1 cellular context compared by ENCODE assay signal in genomic region chr16:46973457-46974324, GRCh38.
TF ChIP-seq lines count a peak whose summit lies in the region.

TSS of gene DNAJA2 (minus strand) at chr16:46973674. CDS start at chr16:46973572, 102 bp downstream.

TF ChIP-seq in HEK293, 187 proteins besides CTCF, POLR2A, EP300 and RAD21 (continued from another document and continues in another):
- peak; percentile 44 for TF ChIP-seq PRDM10 (tag by site-specific recombination; IDR thresholded peaks at IDR 0.05)
- TF ChIP-seq KLF8 (tag by site-specific recombination; IDR thresholded peaks at IDR 0.05): no peak
- TF ChIP-seq ZNF391 (tag by site-specific recombination; IDR thresholded peaks at IDR 0.05; ENCODE audit: borderline replicate concordance, low read depth): peak; percentile 32; the same call in 1 of the 2 replicates
- TF ChIP-seq TRIM28 (IDR thresholded peaks at IDR 0.05; ENCODE audit: borderline replicate concordance, low read length): no peak
- TF ChIP-seq HIC1 (tag by site-specific recombination; IDR thresholded peaks at IDR 0.05): no peak
- TF ChIP-seq RBAK (tag by site-specific recombination; IDR thresholded peaks at IDR 0.05): no peak
- TF ChIP-seq ZNF629 (tag by site-specific recombination; IDR thresholded peaks at IDR 0.05): peak; percentile 69
- no peak for TF ChIP-seq ZNF157 (tag by site-specific recombination; IDR thresholded peaks at IDR 0.05)
- TF ChIP-seq KLF1 (tag by site-specific recombination; IDR thresholded peaks at IDR 0.05): peak; percentile 16; the same call in 1 of the 2 replicates
- TF ChIP-seq ZNF518A (tag by site-specific recombination; conservative IDR thresholded peaks at IDR 0.05; ENCODE audit: low read depth): peak; percentile 38; the same call in 1 of the 2 replicates
- TF ChIP-seq ZSCAN5A (tag by site-specific recombination; IDR thresholded peaks at IDR 0.05): no peak
- TF ChIP-seq, protein P1, sequence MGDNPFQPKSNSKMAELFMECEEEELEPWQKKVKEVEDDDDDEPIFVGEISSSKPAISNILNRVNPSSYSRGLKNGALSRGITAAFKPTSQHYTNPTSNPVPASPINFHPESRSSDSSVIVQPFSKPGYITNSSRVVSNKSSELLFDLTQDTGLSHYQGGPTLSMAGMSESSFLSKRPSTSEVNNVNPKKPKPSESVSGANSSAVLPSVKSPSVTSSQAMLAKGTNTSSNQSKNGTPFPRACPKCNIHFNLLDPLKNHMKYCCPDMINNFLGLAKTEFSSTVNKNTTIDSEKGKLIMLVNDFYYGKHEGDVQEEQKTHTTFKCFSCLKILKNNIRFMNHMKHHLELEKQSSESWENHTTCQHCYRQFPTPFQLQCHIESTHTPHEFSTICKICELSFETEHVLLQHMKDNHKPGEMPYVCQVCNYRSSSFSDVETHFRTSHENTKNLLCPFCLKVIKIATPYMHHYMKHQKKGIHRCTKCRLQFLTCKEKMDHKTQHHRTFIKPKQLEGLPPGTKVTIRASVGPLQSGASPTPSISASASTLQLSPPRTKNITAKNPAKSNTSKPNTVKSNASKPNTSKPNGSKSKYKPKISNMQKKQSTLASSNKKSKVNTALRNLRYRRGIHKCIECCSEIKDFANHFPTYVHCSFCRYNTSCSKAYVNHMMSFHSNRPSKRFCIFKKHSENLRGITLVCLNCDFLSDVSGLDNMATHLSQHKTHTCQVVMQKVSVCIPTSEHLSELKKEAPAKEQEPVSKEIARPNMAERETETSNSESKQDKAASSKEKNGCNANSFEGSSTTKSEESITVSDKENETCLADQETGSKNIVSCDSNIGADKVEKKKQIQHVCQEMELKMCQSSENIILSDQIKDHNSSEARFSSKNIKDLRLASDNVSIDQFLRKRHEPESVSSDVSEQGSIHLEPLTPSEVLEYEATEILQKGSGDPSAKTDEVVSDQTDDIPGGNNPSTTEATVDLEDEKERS (tag by site-specific recombination; IDR thresholded peaks at IDR 0.05): no peak
- TF ChIP-seq ZNF692 (tag by site-specific recombination; IDR thresholded peaks at IDR 0.05): peak; percentile 97
- no peak for TF ChIP-seq ZNF585B (tag by site-specific recombination; IDR thresholded peaks at IDR 0.05)
- TF ChIP-seq SCRT2 (tag by site-specific recombination; IDR thresholded peaks at IDR 0.05): no peak
- peak; percentile 29; the same call in 1 of the 2 replicates for TF ChIP-seq YY1 (tag by site-specific recombination; IDR thresholded peaks at IDR 0.05)
- peak; percentile 41; the same call in 1 of the 2 replicates for TF ChIP-seq ZSCAN30 (tag by site-specific recombination; IDR thresholded peaks at IDR 0.05)
- TF ChIP-seq ZNF202 (tag by site-specific recombination; IDR thresholded peaks at IDR 0.05; ENCODE audit: borderline replicate concordance): no peak
- TF ChIP-seq ZNF423 (tag by site-specific recombination; IDR thresholded peaks at IDR 0.05): no peak
- TF ChIP-seq ZNF48 (tag by site-specific recombination; IDR thresholded peaks at IDR 0.05): no peak
- TF ChIP-seq PBX3 (CRISPR knock-in tag; IDR thresholded peaks at IDR 0.05): peak; percentile 73
- peak; percentile 77 for TF ChIP-seq SP3 (tag by site-specific recombination; IDR thresholded peaks at IDR 0.05)
- TF ChIP-seq ZNF394 (tag by site-specific recombination; IDR thresholded peaks at IDR 0.05; ENCODE audit: borderline replicate concordance): peak; percentile 42; the same call in 1 of the 2 replicates
- no peak for TF ChIP-seq ZNF596 (tag by site-specific recombination; IDR thresholded peaks at IDR 0.05)
- peak; percentile 38; the same call in 1 of the 2 replicates for TF ChIP-seq BCL11B (tag by site-specific recombination; IDR thresholded peaks at IDR 0.05; ENCODE audit: low read depth)
- 0 out of 2 replicates have a peak, but pooled peaks have one; percentile 50 for TF ChIP-seq ZNF501 (tag by site-specific recombination; IDR thresholded peaks at IDR 0.05)
- TF ChIP-seq, protein P2, sequence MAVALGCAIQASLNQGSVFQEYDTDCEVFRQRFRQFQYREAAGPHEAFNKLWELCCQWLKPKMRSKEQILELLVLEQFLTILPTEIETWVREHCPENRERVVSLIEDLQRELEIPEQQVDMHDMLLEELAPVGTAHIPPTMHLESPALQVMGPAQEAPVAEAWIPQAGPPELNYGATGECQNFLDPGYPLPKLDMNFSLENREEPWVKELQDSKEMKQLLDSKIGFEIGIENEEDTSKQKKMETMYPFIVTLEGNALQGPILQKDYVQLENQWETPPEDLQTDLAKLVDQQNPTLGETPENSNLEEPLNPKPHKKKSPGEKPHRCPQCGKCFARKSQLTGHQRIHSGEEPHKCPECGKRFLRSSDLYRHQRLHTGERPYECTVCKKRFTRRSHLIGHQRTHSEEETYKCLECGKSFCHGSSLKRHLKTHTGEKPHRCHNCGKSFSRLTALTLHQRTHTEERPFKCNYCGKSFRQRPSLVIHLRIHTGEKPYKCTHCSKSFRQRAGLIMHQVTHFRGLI (tag by site-specific recombination; IDR thresholded peaks at IDR 0.05): 0 out of 2 replicates have a peak, but pooled peaks have one; percentile 38
- TF ChIP-seq KLF16 (tag by site-specific recombination; IDR thresholded peaks at IDR 0.05): peak; percentile 92
